ENCODE assay signal across 8 cellular contexts in genomic region chr1:24201941-24202440, GRCh38. TPM values are rescaled to one million over a fixed set of nuclear protein-coding genes. Genes with fewer than 3 reads are reported as not detected.
A peak's percentile ranks its signal among the peaks of the same experiment; 100 is the strongest.
DNase-seq lines count a peak whose midpoint lies in the region; ATAC-seq and TF ChIP-seq lines count a peak whose summit lies in the region.

No MANE protein-coding gene starts in this region.

- H3K14ac ChIP-seq in H9 (ENCODE audit: insufficient read depth, low read length): no peak overlapping the region

- no peak overlapping the region for H3K4me3 Mint-ChIP-seq in H9
- H3K4me3 Mint-ChIP-seq in stimulated activated naive CD8-positive, alpha-beta T cell treated with anti-CD3 and anti-CD28 coated beads, Interleukin-15, amount 100 ng/mL, for 72 hours: no peak overlapping the region

- ATAC-seq in stimulated activated naive CD8-positive, alpha-beta T cell treated with anti-CD3 and anti-CD28 coated beads, Interleukin-15, amount 100 ng/mL, for 72 hours: no peak

- no peaks in the 10 kb centered on the region for H3K79me2 ChIP-seq in H9 (ENCODE audit: insufficient read depth, low read length)

- no peak overlapping the region for H2AFZ ChIP-seq in H9 (ENCODE audit: low read length)

- no peak overlapping the region for H3K56ac ChIP-seq in H9 (ENCODE audit: insufficient read length, low read depth, low read length)

- no peak overlapping the region for H4K8ac ChIP-seq in H9 (replicated peaks; ENCODE audit: insufficient read length, low read depth, low read length)

- peaks cover 17 to 28% of the 10 kb centered on the region in 2 experiments for H3K4me1 Mint-ChIP-seq in H9
- peaks cover 29% of the 10 kb centered on the region for H3K4me1 Mint-ChIP-seq in stimulated activated naive CD8-positive, alpha-beta T cell treated with anti-CD3 and anti-CD28 coated beads, Interleukin-15, amount 100 ng/mL, for 72 hours

- WGBS in H9 (ENCODE audit: extremely low coverage, insufficient read length, low lambda C conversion rate): no CpG with 5 or more reads among the region's 5 CpGs

- no peak overlapping the region for H3K9ac ChIP-seq in H9 (ENCODE audit: extremely low read depth, insufficient read length, low read length)

- H3K9me3 Mint-ChIP-seq in H9: no peaks in the 10 kb centered on the region
- no peaks in the 10 kb centered on the region for H3K9me3 Mint-ChIP-seq in stimulated activated naive CD8-positive, alpha-beta T cell treated with anti-CD3 and anti-CD28 coated beads, Interleukin-15, amount 100 ng/mL, for 72 hours

- no peak overlapping the region for H3K4ac ChIP-seq in H9 (ENCODE audit: low read depth, low read length)

- H3K9me3 ChIP-seq in H9 (ENCODE audit: control insufficient read depth, low read depth, low read length): no peaks in the 10 kb centered on the region

- no peaks in the 10 kb centered on the region for H3K23me2 ChIP-seq in H9 (ENCODE audit: insufficient read length, low read depth, low read length, poor library complexity, severe bottlenecking)

- H3K79me1 ChIP-seq in H9 (ENCODE audit: insufficient read depth, low read depth, low read length, poor library complexity, severe bottlenecking): no peaks in the 10 kb centered on the region

- H4K5ac ChIP-seq in H9 (ENCODE audit: insufficient read length, low read depth, low read length): no peak overlapping the region

- no peak overlapping the region for H2BK120ac ChIP-seq in H9 (ENCODE audit: low read depth, low read length, poor library complexity, severe bottlenecking)

- TF ChIP-seq CTCF in BJ (IDR thresholded peaks at IDR 0.05; ENCODE audit: insufficient read depth, low read depth, low read length) (peak; percentile 78), H9 (conservative IDR thresholded peaks at IDR 0.05) (peak; percentile 91)

- POLR2A ChIA-PET in BJ (lab: Charles Lee): interaction anchor here (0.6 kb wide), 1 partner anchor 189 kb away, joined by 3 read pairs; no protein-coding TSS in a partner anchor

- no peak overlapping the region for H3T11ph ChIP-seq in H9 (ENCODE audit: low read length)

- H3K27ac ChIP-seq in H9 (ENCODE audit: insufficient read length, low read depth, low read length): no peak overlapping the region
- peak overlapping the region; percentile 71 for H3K27ac ChIP-seq in epithelial cell of prostate

- H2BK15ac ChIP-seq in H9 (ENCODE audit: low read depth, low read length): no peak overlapping the region

- no peak overlapping the region for H3K4me2 ChIP-seq in H9 (ENCODE audit: insufficient read depth, insufficient read length, low read length)

- no peak overlapping the region for H4K91ac ChIP-seq in H9 (ENCODE audit: insufficient read length, low read depth, low read length)

- no peak overlapping the region for H3K23ac ChIP-seq in H9 (ENCODE audit: insufficient read length, low read depth, low read length)

- H3K4me3 ChIP-seq in BJ (ENCODE audit: low read depth, low read length): no peak overlapping the region

- no peak overlapping the region for H2BK12ac ChIP-seq in H9 (ENCODE audit: insufficient read length, low read depth, low read length)

- no peaks in the 10 kb centered on the region for H3K36me3 Mint-ChIP-seq in H9 (ENCODE audit: insufficient read depth in 1 of 3, low read depth in 3 of 3)

- H3K4me1 ChIP-seq in H9 (ENCODE audit: insufficient read depth, low read length): no peaks in the 10 kb centered on the region; the same call in 1 of the 2 replicates

- no peaks in the 10 kb centered on the region for H3K27me3 Mint-ChIP-seq in H9 (ENCODE audit: low read depth)
- H3K27me3 Mint-ChIP-seq in stimulated activated naive CD8-positive, alpha-beta T cell treated with anti-CD3 and anti-CD28 coated beads, Interleukin-15, amount 100 ng/mL, for 72 hours: peaks cover 24% of the 10 kb centered on the region

- H3K27ac Mint-ChIP-seq in H9: no peak overlapping the region
- H3K27ac Mint-ChIP-seq in stimulated activated naive CD8-positive, alpha-beta T cell treated with anti-CD3 and anti-CD28 coated beads, Interleukin-15, amount 100 ng/mL, for 72 hours: no peak overlapping the region

- H2BK5ac ChIP-seq in H9 (ENCODE audit: insufficient read length, low read length): no peak overlapping the region

- peak; percentile 55 for DNase-seq in BJ (ENCODE audit: low read depth)
- peak; percentile 83 for DNase-seq in H9
- DNase-seq in NCI-H526 treated with DMSO at 0.1 percent for 48 hours (lab: John Stamatoyannopoulos, UW): peak; percentile 78
- peak; percentile 39 for DNase-seq in activated T-cell treated with anti-CD3 and anti-CD28 coated beads for 24 hours (ENCODE audit: low read depth)
- DNase-seq in epithelial cell of prostate (ENCODE audit: low read depth, low spot score): peak; percentile 86
- DNase-seq in middle frontal gyrus (ENCODE audit: extremely low spot score, low spot score): peak; percentile 39
- DNase-seq in stimulated activated naive CD8-positive, alpha-beta T cell treated with anti-CD3 and anti-CD28 coated beads, Interleukin-15, amount 100 ng/mL, for 72 hours: peak; percentile 44 to 46
- no peak for DNase-seq in GM19240 (ENCODE audit: insufficient read length, low spot score)

- H3K18ac ChIP-seq in H9 (ENCODE audit: insufficient read length, low read depth, low read length): no peak overlapping the region

- H2AK5ac ChIP-seq in H9 (ENCODE audit: insufficient read length, low read length): no peak overlapping the region

- no peak overlapping the region for H2BK20ac ChIP-seq in H9 (ENCODE audit: low read depth, low read length, poor library complexity, severe bottlenecking)

- CTCF ChIA-PET in BJ (lab: Yijun Ruan, JAX): interaction anchor here (0.6 to 6.0 kb wide), 54 partner anchors 10 to 481 kb away, joined by 3 to 437 read pairs (median 4); partner anchors contain the start of genes IFNLR1 and NIPAL3

- H3K27me3 ChIP-seq in BJ (ENCODE audit: control insufficient read depth, insufficient read depth, low read length): peaks cover 7% of the 10 kb centered on the region; the same call in 1 of the 2 replicates
- H3K27me3 ChIP-seq in H9 (ENCODE audit: insufficient read depth, low read length): no peaks in the 10 kb centered on the region

- H3K36me3 ChIP-seq in BJ (ENCODE audit: control insufficient read depth, insufficient read depth, low read length): no peaks in the 10 kb centered on the region

- H4K20me1 ChIP-seq in H9 (ENCODE audit: control insufficient read depth, insufficient read depth, insufficient read length): no peaks in the 10 kb centered on the region

RNA-seq across cellular contexts. Expression of gene IFNLR1, which starts 14.9 kb away (rescaled TPM):
- polyA plus RNA-seq in BJ (2011; rRNA removed): not detected in 2 replicates
- polyA minus RNA-seq in BJ (2011; rRNA and poly(A)+ RNA removed): not detected in 2 replicates
- 8.9 and 9.6 TPM in 2 replicates for total RNA-seq in H9 (2021)

RNA-seq across cellular contexts. Expression of gene IL22RA1, which starts 59.1 kb away (rescaled TPM):
- polyA plus RNA-seq in BJ (2011; rRNA removed): not detected in 2 replicates
- not detected in 2 replicates for polyA minus RNA-seq in BJ (2011; rRNA and poly(A)+ RNA removed)
- total RNA-seq in H9 (2021): 0.13 TPM in 1 of 2 replicates, not detected in the other
